In the genomic region with DNA sequence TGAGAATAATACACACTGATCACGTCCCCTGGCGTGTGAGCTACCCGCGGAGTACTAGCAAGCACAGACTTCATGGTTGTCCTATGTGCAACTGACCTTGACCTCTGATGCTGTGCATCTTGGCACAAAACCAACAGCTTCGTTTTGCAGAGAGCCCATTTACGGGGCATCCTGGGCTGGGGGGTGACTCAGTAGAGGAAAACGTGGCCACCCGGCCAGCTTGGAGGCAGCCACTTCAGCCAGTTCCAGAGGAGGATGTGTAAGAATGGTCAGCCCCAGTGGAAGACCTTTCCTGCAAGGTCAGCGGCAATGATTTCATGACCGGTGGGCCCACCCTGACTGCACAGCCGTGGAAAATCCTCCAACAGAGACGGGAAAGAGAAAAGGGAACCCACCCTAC, we compare ENCODE assay signal across 1 cellular context.
TF ChIP-seq lines count a peak whose summit lies in the region.

No MANE protein-coding gene starts in this region.

TF ChIP-seq in IMR-90, 13 proteins besides CTCF, POLR2A, EP300 and RAD21 (continued from another document):
- TF ChIP-seq RCOR1 (IDR thresholded peaks at IDR 0.05; ENCODE audit: insufficient replicate concordance, low read length) (no peak), CHD1 (IDR thresholded peaks at IDR 0.05; ENCODE audit: low read depth, low read length) (no peak), RFX5 (IDR thresholded peaks at IDR 0.05; ENCODE audit: low read depth, low read length) (no peak), BHLHE40 (IDR thresholded peaks at IDR 0.05; ENCODE audit: low read depth, low read length) (no peak), SMC3 (IDR thresholded peaks at IDR 0.05; ENCODE audit: low read depth, low read length) (no peak)
- TF ChIP-seq, protein P1, sequence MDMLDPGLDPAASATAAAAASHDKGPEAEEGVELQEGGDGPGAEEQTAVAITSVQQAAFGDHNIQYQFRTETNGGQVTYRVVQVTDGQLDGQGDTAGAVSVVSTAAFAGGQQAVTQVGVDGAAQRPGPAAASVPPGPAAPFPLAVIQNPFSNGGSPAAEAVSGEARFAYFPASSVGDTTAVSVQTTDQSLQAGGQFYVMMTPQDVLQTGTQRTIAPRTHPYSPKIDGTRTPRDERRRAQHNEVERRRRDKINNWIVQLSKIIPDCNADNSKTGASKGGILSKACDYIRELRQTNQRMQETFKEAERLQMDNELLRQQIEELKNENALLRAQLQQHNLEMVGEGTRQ (IDR thresholded peaks at IDR 0.05; ENCODE audit: low read depth, low read length) = no peak
TF ChIP-seq in IMR-90: peak in this region for 0.
